Comparison of ENCODE assay signal across 8 cellular contexts in genomic region chr11:62572431-62572830, GRCh38. TPM values are rescaled to one million over a fixed set of nuclear protein-coding genes. Genes with fewer than 3 reads are reported as not detected.
DNase-seq lines count a peak whose midpoint lies in the region; ATAC-seq and TF ChIP-seq lines count a peak whose summit lies in the region.

No MANE protein-coding gene starts in this region.

- peak overlapping the region; percentile 88 for H3K4me3 ChIP-seq in GM12865 (ENCODE audit: low read depth, low read length)
- H3K4me3 ChIP-seq in SU-DHL-6 (ENCODE audit: insufficient read depth, low read length, poor library complexity, severe bottlenecking): peak overlapping the region; percentile 97
- peak overlapping the region; percentile 84 for H3K4me3 ChIP-seq in fibroblast of mammary gland (ENCODE audit: control insufficient read depth, low read depth, low read length)
- peak overlapping the region; percentile 90 for H3K4me3 ChIP-seq in psoas muscle

- no peaks in the 10 kb centered on the region for H3K9me2 ChIP-seq in SU-DHL-6 (replicated peaks; ENCODE audit: insufficient read depth, low read length)

- H3K4me1 ChIP-seq in psoas muscle: peaks cover 56% of the 10 kb centered on the region

- H3K27ac ChIP-seq in SU-DHL-6 (ENCODE audit: low read depth, low read length) (peak overlapping the region; percentile 78; the same call in 1 of the 2 replicates), psoas muscle (peak overlapping the region; percentile 92)

- WGBS in psoas muscle, 3 donors: 62 to 72% (median 64%) methylated on average over 12 of the region's 12 CpGs

- no peaks in the 10 kb centered on the region for H3F3A ChIP-seq in SU-DHL-6 (ENCODE audit: insufficient read depth)

- peak overlapping the region; percentile 97 for H3K9ac ChIP-seq in SU-DHL-6 (ENCODE audit: low read length)

- intact Hi-C loops in psoas muscle (cut with DNase I): loop anchor here in 1 of 2 donors (10.0 kb wide), 1 partner anchor 282 kb away; no protein-coding TSS in a partner anchor

- TF ChIP-seq CTCF in GM12865 (IDR thresholded peaks at IDR 0.05; ENCODE audit: insufficient read depth, low read depth, low read length, missing control alignments) (no peak), SU-DHL-6 (IDR thresholded peaks at IDR 0.05; ENCODE audit: insufficient read depth, low read length, poor library complexity, severe bottlenecking) (no peak), fibroblast of mammary gland (conservative IDR thresholded peaks at IDR 0.05; ENCODE audit: control insufficient read depth, insufficient read depth, low read depth, low read length) (no peak), psoas muscle (IDR thresholded peaks at IDR 0.05) (no peak)

- H3K79me2 ChIP-seq in SU-DHL-6 (ENCODE audit: insufficient read depth, low read length): peaks cover 60% of the 10 kb centered on the region

- H3K9me3 ChIP-seq in SU-DHL-6 (ENCODE audit: insufficient read depth, low read length) (no peaks in the 10 kb centered on the region), psoas muscle (no peaks in the 10 kb centered on the region)

- peak overlapping the region; percentile 84 for H3K4me2 ChIP-seq in SU-DHL-6 (ENCODE audit: low read depth, low read length, poor library complexity, severe bottlenecking)

- no peak overlapping the region for H2AFZ ChIP-seq in SU-DHL-6 (ENCODE audit: low read depth, low read length, severe bottlenecking)

- ATAC-seq in psoas muscle (no peak), HG02970 (IDR thresholded peaks at IDR 0.05; ENCODE audit: low FRiP score, unreplicated experiment) (no peak), HG02642 (IDR thresholded peaks at IDR 0.05; ENCODE audit: poor library complexity, unreplicated experiment) (no peak), GM18519 (IDR thresholded peaks at IDR 0.05; ENCODE audit: low FRiP score, unreplicated experiment) (no peak)

- peaks cover 19% of the 10 kb centered on the region for H3K36me3 ChIP-seq in SU-DHL-6 (ENCODE audit: low read length)
- peaks cover 5 to 73% of the 10 kb centered on the region in 2 donors for H3K36me3 ChIP-seq in psoas muscle (ENCODE audit: insufficient read depth in 1 of 2, low read depth in 1 of 2)

- no peaks in the 10 kb centered on the region for H4K20me1 ChIP-seq in SU-DHL-6 (ENCODE audit: low read depth, low read length)

- no peak for DNase-seq in GM12865 (ENCODE audit: low read depth)
- DNase-seq in fibroblast of mammary gland (ENCODE audit: low read depth): no peak
- DNase-seq in psoas muscle: peak in 1 of 2 donors; percentile 32
- no peak for DNase-seq in NCI-H446 treated with DMSO at 0.1 percent for 48 hours (lab: John Stamatoyannopoulos, UW)

- no peaks in the 10 kb centered on the region for H3K27me3 ChIP-seq in SU-DHL-6 (ENCODE audit: low read length)
- H3K27me3 ChIP-seq in psoas muscle (ENCODE audit: insufficient read depth in 3 of 3, low read length in 2 of 3): no peaks in the 10 kb centered on the region

RNA-seq across cellular contexts. Expression of gene EEF1G, which starts 1.3 kb away (rescaled TPM):
- total RNA-seq in psoas muscle: 1,000 to 10,000 TPM; 1,137 to 1,954 (median 1,509) TPM
- 1,000 to 10,000 TPM; 1,687 to 2,356 (median 2,243) TPM for polyA plus RNA-seq in psoas muscle

RNA-seq across cellular contexts. Expression of gene TUT1, which starts 18.9 kb away (rescaled TPM):
- 10 to 100 TPM; 14.3 to 23.7 (median 19.6) TPM for total RNA-seq in psoas muscle
- polyA plus RNA-seq in psoas muscle: 10 to 100 TPM; 12.1 to 15.5 (median 12.7) TPM

RNA-seq across cellular contexts. Expression of gene AHNAK, which starts 25.8 kb away (rescaled TPM):
- 100 to 1,000 TPM; 376 to 679 (median 425) TPM for total RNA-seq in psoas muscle
- 100 to 1,000 TPM in 2 of 3 donors, 10 to 100 TPM in 1; 93.5 to 227 (median 206) TPM for polyA plus RNA-seq in psoas muscle

RNA-seq across cellular contexts. Expression of gene MTA2, which starts 29.2 kb away (rescaled TPM):
- total RNA-seq in psoas muscle: 10 to 100 TPM; 20.0 to 32.5 (median 28.6) TPM
- polyA plus RNA-seq in psoas muscle: 10 to 100 TPM; 18.4 to 27.1 (median 26.9) TPM

RNA-seq across cellular contexts. Expression of gene EML3, which starts 40.1 kb away (rescaled TPM):
- total RNA-seq in psoas muscle: 10 to 100 TPM; 14.1 to 19.5 (median 16.9) TPM
- polyA plus RNA-seq in psoas muscle: 10 to 100 TPM in 2 of 3 donors, 1 to 10 TPM in 1; 7.4 to 11.3 (median 11.1) TPM
